In genomic region chr17:19579867-19580565, GRCh38 we compare ENCODE assay signal across 9 cellular contexts. TPM values are rescaled to one million over a fixed set of nuclear protein-coding genes. Genes with fewer than 3 reads are reported as not detected.
DNase-seq lines count a peak whose midpoint lies in the region; ATAC-seq, FAIRE-seq and TF ChIP-seq lines count a peak whose summit lies in the region.
"Had no signal": no experiment of that assay in that cellular context is flagged by ENCODE, and none has a peak within 500 bp of the region (broad histone marks: within the 10 kb centered on the region; RNA-seq: fewer than 3 reads in every experiment).

No MANE protein-coding gene starts in this region.

- H3K36me3 Mint-ChIP-seq in T-helper 17 cell (ENCODE audit: low read depth), result peaks cover 3% of the 10 kb centered on the region

- H3K4me3 ChIP-seq in AG10803 (ENCODE audit: low read length), result peak overlapping the region; percentile 26; the same call in 1 of the 2 replicates
- H3K4me3 ChIP-seq in cardiac muscle cell, result peak overlapping the region; percentile 32
- peak overlapping the region; percentile 35 to 42 for H3K4me3 ChIP-seq in neutrophil (ENCODE audit: low read depth in 1 of 2, low read length in 1 of 2)

- ATAC-seq in T-helper 17 cell (no peak), GM19455 (IDR thresholded peaks at IDR 0.05; ENCODE audit: unreplicated experiment) (no peak)

- peak overlapping the region; percentile 75 for H3K4me3 Mint-ChIP-seq in T-helper 17 cell

- no peak for FAIRE-seq in GM19239 (lab: Jason Lieb, UNC)

- H3K27ac Mint-ChIP-seq in T-helper 17 cell, result no peak overlapping the region

- H3K27me3 Mint-ChIP-seq in T-helper 17 cell, result peaks cover 63% of the 10 kb centered on the region

- no peak overlapping the region for H3K27ac ChIP-seq in cardiac muscle cell
- H3K27ac ChIP-seq in neutrophil, result no peak overlapping the region

- DNase-seq in AG10803 (ENCODE audit: low read depth), result no peak
- no peak for DNase-seq in T-helper 17 cell
- peak; percentile 16 to 31 for DNase-seq in cardiac muscle cell (ENCODE audit: low read depth in 1 of 2, low spot score in 1 of 2)
- DNase-seq in NCI-H1048 (lab: John Stamatoyannopoulos, UW), result no peak
- no peak for DNase-seq in DMS79 (lab: John Stamatoyannopoulos, UW)
- no peak for DNase-seq in GM19239 (ENCODE audit: insufficient read length, low spot score)
- DNase-seq: effector memory CD4-positive, alpha-beta T cell had no signal

- H3K9me3 ChIP-seq in T-helper 17 cell (ENCODE audit: control insufficient read depth, low read length, poor library complexity, severe bottlenecking), result no peaks in the 10 kb centered on the region
- H3K9me3 ChIP-seq in cardiac muscle cell (ENCODE audit: low read depth), result no peaks in the 10 kb centered on the region
- H3K9me3 ChIP-seq in neutrophil, result no peaks in the 10 kb centered on the region

- H3K4me1 ChIP-seq in cardiac muscle cell (ENCODE audit: low read depth), result no peaks in the 10 kb centered on the region
- peaks cover 34 to 37% of the 10 kb centered on the region in 2 experiments for H3K4me1 ChIP-seq in neutrophil (ENCODE audit: control insufficient read depth in 1 of 2, insufficient read depth in 1 of 2, low read depth in 1 of 2, low read length in 1 of 2)

- peaks cover 4% of the 10 kb centered on the region for H3K4me1 Mint-ChIP-seq in T-helper 17 cell

- H3K36me3 ChIP-seq in cardiac muscle cell, result no peaks in the 10 kb centered on the region
- no peaks in the 10 kb centered on the region for H3K36me3 ChIP-seq in neutrophil

- TF ChIP-seq CTCF in AG10803 (conservative IDR thresholded peaks at IDR 0.05; ENCODE audit: low read length) (no peak), cardiac muscle cell (IDR thresholded peaks at IDR 0.05; ENCODE audit: low read depth, low read length) (no peak), neutrophil (IDR thresholded peaks at IDR 0.05) (no peak)

- H3K27me3 ChIP-seq in cardiac muscle cell (peaks cover 15% of the 10 kb centered on the region), neutrophil (peaks cover 14% of the 10 kb centered on the region)

RNA-seq across cellular contexts. Expression of gene SLC47A1, which starts 46.4 kb away (rescaled TPM):
- not detected for total RNA-seq in T-helper 17 cell
- 16.0 and 48.6 TPM in 2 replicates for total RNA-seq in cardiac muscle cell
- polyA plus RNA-seq in cardiac muscle cell, result 15.5 and 19.7 TPM in 2 replicates

Comparison
In these comparisons a context has a peak if more than half of its experiments do, and no peak if none do; other contexts are left out.
1. DNase-seq: peak in cardiac muscle cell (2 of 2); none in AG10803 (single experiment), T-helper 17 cell (0 of 3), NCI-H1048 (single experiment), DMS79 (single experiment) and GM19239 (single experiment).
2. RNA of gene SLC47A1, which starts 46.4 kb away (total RNA-seq): 16.0 to 48.6 TPM in cardiac muscle cell; not detected in T-helper 17 cell; every median in the first group is over 10 times any median in the second.
3. Peak in every context shown above with its lines, with median percentiles within 50 percentile points of each other: H3K4me3 ChIP-seq.